In genomic region chr6:79404677-79405076, GRCh38 we compare ENCODE assay signal across 17 cellular contexts.
DNase-seq lines count a peak whose midpoint lies in the region; ATAC-seq, FAIRE-seq and TF ChIP-seq lines count a peak whose summit lies in the region.
"Had no signal": no experiment of that assay in that cellular context is flagged by ENCODE, and none has a peak within 500 bp of the region (broad histone marks: within the 10 kb centered on the region; RNA-seq: fewer than 3 reads in every experiment).

No MANE protein-coding gene starts in this region.

- H3K4me1 Mint-ChIP-seq in Caco-2 (ENCODE audit: low read depth, unreplicated experiment) (peaks cover 9% of the 10 kb centered on the region), WTC11 (peaks cover 21% of the 10 kb centered on the region)
- H3K4me1 Mint-ChIP-seq: CD4-positive, alpha-beta memory T cell had no signal

- H3K4me2 ChIP-seq in neuronal stem cell (ENCODE audit: insufficient read depth, low read length, poor library complexity, severe bottlenecking), result no peak overlapping the region

- DNase-seq in Caco-2, result peak; percentile 17 to 44
- peak; percentile 17 for DNase-seq in WTC11 (ENCODE audit: low spot score)
- DNase-seq in left colon, result peak; percentile 74 to 78
- no peak for DNase-seq in neuronal stem cell (ENCODE audit: low spot score)
- DNase-seq in HAP-1 (ENCODE audit: low spot score in 2 of 2), result no peak
- no peak for DNase-seq in HTR-8/SVneo (ENCODE audit: insufficient read length, low spot score)
- DNase-seq in islet precursor cell, result no peak
- DNase-seq: 8988T; BE2C; CD4-positive, alpha-beta memory T cell; MV-4-11; NCI-H1417; NCI-H187 treated with DMSO at 0.1 percent for 48 hours; NCI-H446; OCI-M1 had no signal

- no peak overlapping the region for H4K8ac ChIP-seq in neuronal stem cell (ENCODE audit: low read depth, low read length)

- no peak overlapping the region for H4K91ac ChIP-seq in neuronal stem cell (ENCODE audit: low read depth, low read length, poor library complexity)

- H3K4me3 ChIP-seq in Caco-2 (ENCODE audit: low read depth, low read length), result no peak overlapping the region
- no peak overlapping the region for H3K4me3 ChIP-seq in neuronal stem cell (ENCODE audit: low read length in 2 of 2)
- H3K4me3 ChIP-seq in HAP-1, result no peak overlapping the region

- no peaks in the 10 kb centered on the region for H3K27me3 Mint-ChIP-seq in Caco-2 (ENCODE audit: insufficient read depth, unreplicated experiment)
- H3K27me3 Mint-ChIP-seq in WTC11 (ENCODE audit: low read depth), result no peaks in the 10 kb centered on the region

- H3K36me3 ChIP-seq in Caco-2 (ENCODE audit: control insufficient read depth, insufficient read depth, low read length) (no peaks in the 10 kb centered on the region), neuronal stem cell (replicated peaks in 1 of 2; ENCODE audit: control insufficient read depth in 2 of 2, insufficient read depth in 2 of 2, low read length in 2 of 2) (no peaks in the 10 kb centered on the region), HAP-1 (replicated peaks) (no peaks in the 10 kb centered on the region)
- H3K36me3 ChIP-seq: BE2C had no signal

- H3K4ac ChIP-seq in neuronal stem cell (ENCODE audit: low read length), result no peak overlapping the region

- no CpG with 5 or more reads among the region's 8 CpGs for WGBS in neuronal stem cell (ENCODE audit: extremely low coverage in 2 of 2, insufficient read length in 2 of 2, insufficient replicate concordance in 1 of 2), 2 donors

- H3K23ac ChIP-seq in neuronal stem cell (ENCODE audit: low read depth, low read length, poor library complexity), result no peak overlapping the region

- H3K4me3 Mint-ChIP-seq in Caco-2 (ENCODE audit: unreplicated experiment) (no peak overlapping the region), WTC11 (no peak overlapping the region)
- H3K4me3 Mint-ChIP-seq: CD4-positive, alpha-beta memory T cell had no signal

- no TSS peak for BruUV-seq in Caco-2 (replicated peaks; lab: Mats Ljungman, UMichigan)

- H3K9me3 ChIP-seq in Caco-2 (no peaks in the 10 kb centered on the region), neuronal stem cell (replicated peaks in 1 of 2; ENCODE audit: control insufficient read depth in 2 of 2, insufficient read depth in 1 of 2, low read depth in 1 of 2, low read length in 2 of 2) (peaks cover 0 to 3% of the 10 kb centered on the region in 2 donors), HAP-1 (no peaks in the 10 kb centered on the region)
- H3K9me3 ChIP-seq: BE2C had no signal

- H3K27ac Mint-ChIP-seq in Caco-2 (ENCODE audit: unreplicated experiment) (no peak overlapping the region), WTC11 (no peak overlapping the region)
- H3K27ac Mint-ChIP-seq: CD4-positive, alpha-beta memory T cell had no signal

- no peak overlapping the region for H3K14ac ChIP-seq in neuronal stem cell (ENCODE audit: low read length)

- H2AK5ac ChIP-seq in neuronal stem cell (ENCODE audit: low read depth, low read length), result no peak overlapping the region

- H3K4me1 ChIP-seq in Caco-2, result peaks cover 13% of the 10 kb centered on the region
- H3K4me1 ChIP-seq in neuronal stem cell (ENCODE audit: control insufficient read depth in 2 of 2, insufficient read depth in 1 of 2, low read depth in 1 of 2, low read length in 2 of 2), result peaks cover 6 to 25% of the 10 kb centered on the region in 2 donors
- H3K4me1 ChIP-seq in HAP-1, result no peaks in the 10 kb centered on the region
- H3K4me1 ChIP-seq: BE2C had no signal

- TF ChIP-seq CTCF in Caco-2 (IDR thresholded peaks at IDR 0.05; ENCODE audit: insufficient read depth in 1 of 2, low read depth in 1 of 2, low read length in 1 of 2, severe bottlenecking in 1 of 2, unreplicated experiment in 1 of 2) (no peak), WTC11 (IDR thresholded peaks at IDR 0.05) (no peak)

- no peaks in the 10 kb centered on the region for H3K27me3 ChIP-seq in Caco-2 (replicated peaks; ENCODE audit: control insufficient read depth, insufficient read depth, low read length)
- no peaks in the 10 kb centered on the region for H3K27me3 ChIP-seq in neuronal stem cell (ENCODE audit: control insufficient read depth in 3 of 3, insufficient read depth in 3 of 3, low read depth in 1 of 3, low read length in 3 of 3)
- no peaks in the 10 kb centered on the region for H3K27me3 ChIP-seq in HAP-1 (ENCODE audit: low read depth)
- H3K27me3 ChIP-seq: BE2C had no signal

- no peak overlapping the region for H2BK120ac ChIP-seq in neuronal stem cell (ENCODE audit: low read depth, low read length)

- peak overlapping the region; percentile 79 for H3K18ac ChIP-seq in neuronal stem cell (ENCODE audit: low read length)

- H3K9ac ChIP-seq in neuronal stem cell (ENCODE audit: low read depth, low read length, poor library complexity), result no peak overlapping the region

- in situ Hi-C loops in HAP-1 (cut with MboI; ENCODE audit: low sequenced_read_pairs), result no loop called here

- H3K9me3 Mint-ChIP-seq in Caco-2 (ENCODE audit: unreplicated experiment), result peaks cover 10% of the 10 kb centered on the region
- H3K9me3 Mint-ChIP-seq in WTC11, result peaks cover 14% of the 10 kb centered on the region
- H3K9me3 Mint-ChIP-seq: CD4-positive, alpha-beta memory T cell had no signal

- no peak for FAIRE-seq in HTR-8/SVneo (lab: Jason Lieb, UNC)

- no peak overlapping the region for H2BK5ac ChIP-seq in neuronal stem cell (ENCODE audit: low read length)

- intact Hi-C loops in Caco-2 (cut with micrococcal nuclease; ENCODE audit: unreplicated experiment), result no loop called here
- intact Hi-C loops in left colon (cut with DNase I, micrococcal nuclease), result no loop called here

- no peaks in the 10 kb centered on the region for H3K79me1 ChIP-seq in neuronal stem cell (ENCODE audit: low read depth, low read length)

- peak overlapping the region; percentile 26 for H2AFZ ChIP-seq in neuronal stem cell (ENCODE audit: low read length)

- no peak overlapping the region for H2BK15ac ChIP-seq in neuronal stem cell (ENCODE audit: low read length)

- CTCF ChIA-PET in Caco-2 (lab: Charles Lee) (no interaction called here), WTC11 (lab: Charles Lee) (interaction anchor here (1.3 to 1.5 kb wide), 4 partner anchors 10 to 154 kb away, joined by 4 to 15 read pairs (median 6); no protein-coding TSS in a partner anchor)

- H3K27ac ChIP-seq in neuronal stem cell (replicated peaks; ENCODE audit: low read length), result peak overlapping the region; percentile 67
- H3K27ac ChIP-seq: RWPE1 had no signal

- POLR2A ChIA-PET in Caco-2 (lab: Charles Lee) (no interaction called here), WTC11 (lab: Charles Lee) (interaction anchor here (0.7 kb wide), 1 partner anchor 9 kb away, joined by 3 read pairs; no protein-coding TSS in a partner anchor)

- H3K36me3 Mint-ChIP-seq in Caco-2 (ENCODE audit: insufficient read depth, unreplicated experiment) (no peaks in the 10 kb centered on the region), WTC11 (peaks cover 4% of the 10 kb centered on the region; the same call in 1 of the 2 replicates)
- H3K36me3 Mint-ChIP-seq: CD4-positive, alpha-beta memory T cell had no signal

- peak overlapping the region; percentile 50 for H2BK12ac ChIP-seq in neuronal stem cell (ENCODE audit: low read length)

- peak; percentile 61 for ATAC-seq in WTC11
- peak; percentile 100 for ATAC-seq in left colon
- ATAC-seq in HG02981 (IDR thresholded peaks at IDR 0.05; ENCODE audit: unreplicated experiment), result no peak

TF ChIP-seq in WTC11, 78 proteins besides CTCF, POLR2A, EP300 and RAD21 (continues in another document):
- TF ChIP-seq NFE2L1 (CRISPR knock-in tag; IDR thresholded peaks at IDR 0.05), result no peak
- no peak for TF ChIP-seq CBFB (CRISPR knock-in tag; IDR thresholded peaks at IDR 0.05; ENCODE audit: low read depth)
- no peak for TF ChIP-seq PRRX2 (CRISPR knock-in tag; IDR thresholded peaks at IDR 0.05)
- no peak for TF ChIP-seq KAT7 (CRISPR knock-in tag; IDR thresholded peaks at IDR 0.05; ENCODE audit: borderline replicate concordance)
- no peak for TF ChIP-seq CREM (CRISPR knock-in tag; IDR thresholded peaks at IDR 0.05)
- TF ChIP-seq TEAD1 (CRISPR knock-in tag; IDR thresholded peaks at IDR 0.05), result no peak
- no peak for TF ChIP-seq JAZF1 (CRISPR knock-in tag; IDR thresholded peaks at IDR 0.05)
- TF ChIP-seq, protein P1, sequence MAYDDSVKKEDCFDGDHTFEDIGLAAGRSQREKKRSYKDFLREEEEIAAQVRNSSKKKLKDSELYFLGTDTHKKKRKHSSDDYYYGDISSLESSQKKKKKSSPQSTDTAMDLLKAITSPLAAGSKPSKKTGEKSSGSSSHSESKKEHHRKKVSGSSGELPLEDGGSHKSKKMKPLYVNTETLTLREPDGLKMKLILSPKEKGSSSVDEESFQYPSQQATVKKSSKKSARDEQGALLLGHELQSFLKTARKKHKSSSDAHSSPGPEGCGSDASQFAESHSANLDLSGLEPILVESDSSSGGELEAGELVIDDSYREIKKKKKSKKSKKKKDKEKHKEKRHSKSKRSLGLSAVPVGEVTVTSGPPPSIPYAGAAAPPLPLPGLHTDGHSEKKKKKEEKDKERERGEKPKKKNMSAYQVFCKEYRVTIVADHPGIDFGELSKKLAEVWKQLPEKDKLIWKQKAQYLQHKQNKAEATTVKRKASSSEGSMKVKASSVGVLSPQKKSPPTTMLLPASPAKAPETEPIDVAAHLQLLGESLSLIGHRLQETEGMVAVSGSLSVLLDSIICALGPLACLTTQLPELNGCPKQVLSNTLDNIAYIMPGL (CRISPR knock-in tag; IDR thresholded peaks at IDR 0.05), result no peak
- TF ChIP-seq CDX4 (CRISPR knock-in tag; IDR thresholded peaks at IDR 0.05; ENCODE audit: borderline replicate concordance), result no peak
- no peak for TF ChIP-seq ZNF423 (CRISPR knock-in tag; IDR thresholded peaks at IDR 0.05)
- no peak for TF ChIP-seq ZNF512 (CRISPR knock-in tag; IDR thresholded peaks at IDR 0.05; ENCODE audit: borderline replicate concordance)
- no peak for TF ChIP-seq ZNF317 (CRISPR knock-in tag; IDR thresholded peaks at IDR 0.05; ENCODE audit: borderline replicate concordance, low read depth)

Comparison
In these comparisons a context has a peak if more than half of its experiments do, and no peak if none do; other contexts are left out.
1. DNase-seq: peak in Caco-2 (2 of 2), WTC11 (single experiment) and left colon (2 of 2); none in neuronal stem cell (single experiment), HAP-1 (0 of 2), HTR-8/SVneo (single experiment) and islet precursor cell (single experiment).